In the genomic region with DNA sequence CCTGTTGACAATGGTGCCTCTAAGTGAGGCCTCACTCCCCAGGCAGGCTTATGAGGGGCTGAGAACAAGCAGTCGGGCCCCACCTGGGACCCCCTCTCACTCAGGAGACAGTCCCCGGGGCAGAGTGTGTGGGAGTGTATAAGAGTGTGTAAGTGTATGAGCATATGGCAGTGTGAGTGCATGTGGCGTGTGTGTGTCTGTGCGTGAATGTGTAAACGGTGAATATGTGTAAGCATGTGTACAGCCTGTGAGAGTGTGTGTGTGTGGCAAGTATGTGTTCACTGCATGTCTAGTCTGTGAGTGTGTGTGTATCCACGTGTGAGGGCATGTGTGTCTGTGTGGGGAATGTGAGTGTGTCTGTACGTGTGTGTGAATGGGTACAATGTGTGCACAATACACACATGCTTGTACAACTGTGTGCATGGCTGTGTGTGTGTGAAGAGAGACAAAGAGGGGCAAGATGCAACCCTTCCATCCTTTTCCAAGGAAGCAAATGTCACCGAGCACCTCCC, we compare ENCODE assay signal across 17 cellular contexts.
DNase-seq lines count a peak whose midpoint lies in the region; ATAC-seq, FAIRE-seq and TF ChIP-seq lines count a peak whose summit lies in the region.
"Had no signal": no experiment of that assay in that cellular context is flagged by ENCODE, and none has a peak within 500 bp of the region (broad histone marks: within the 10 kb centered on the region; RNA-seq: fewer than 3 reads in every experiment).

No MANE protein-coding gene starts in this region.

- WGBS in HepG2 (ENCODE audit: low lambda C conversion rate): 33% methylated on average over 8 of the region's 8 CpGs
- 78% methylated on average over 5 of the region's 8 CpGs for WGBS in right lobe of liver (ENCODE audit: insufficient coverage, low coverage, low lambda C conversion rate, missing lambda C conversion rate)
- WGBS in mesenchymal stem cell: 90% methylated on average over 8 of the region's 8 CpGs

- H4K8ac ChIP-seq in mesenchymal stem cell (ENCODE audit: low read length): no peak overlapping the region

- H2BK12ac ChIP-seq in mesenchymal stem cell (ENCODE audit: low read length in 2 of 2): no peak overlapping the region

- no peak overlapping the region for H2BK15ac ChIP-seq in mesenchymal stem cell (ENCODE audit: low read depth, poor library complexity, severe bottlenecking)

- no peaks in the 10 kb centered on the region for H3K36me3 ChIP-seq in HepG2 (replicated peaks in 1 of 2; ENCODE audit: control insufficient read depth in 1 of 2, insufficient read depth in 2 of 2, low read length in 2 of 2)
- no peaks in the 10 kb centered on the region for H3K36me3 ChIP-seq in right lobe of liver
- H3K36me3 ChIP-seq in mesenchymal stem cell (ENCODE audit: control insufficient read depth in 1 of 2, insufficient read depth in 2 of 2, low read depth in 1 of 2, low read length in 2 of 2): no peaks in the 10 kb centered on the region
- H3K36me3 ChIP-seq: BLaER1 had no signal

- H4K20me1 ChIP-seq in HepG2 (ENCODE audit: insufficient read depth, low read length): no peaks in the 10 kb centered on the region
- H4K20me1 ChIP-seq: BLaER1 had no signal

- no TSS peak for BruUV-seq in HepG2 (replicated peaks; lab: Mats Ljungman, UMichigan)

- no peak for TF ChIP-seq EP300 in HepG2 (IDR thresholded peaks at IDR 0.05; ENCODE audit: low read depth in 2 of 2, low read length in 2 of 2)
- TF ChIP-seq EP300 in HepG2 (CRISPR knock-in tag; IDR thresholded peaks at IDR 0.05; ENCODE audit: borderline replicate concordance): no peak

- H3K4me1 Mint-ChIP-seq in stimulated activated effector memory CD8-positive, alpha-beta T cell treated with anti-CD3 and anti-CD28 coated beads, Interleukin-12 subunit alpha, Interleukin-12 subunit beta, amount 100 ng/mL, for 72 hours: no peaks in the 10 kb centered on the region
- H3K4me1 Mint-ChIP-seq: CD8-positive, alpha-beta memory T cell had no signal

- POLR2A ChIA-PET in HepG2 (lab: Yijun Ruan, JAX): no interaction called here

- H3K14ac ChIP-seq in mesenchymal stem cell (ENCODE audit: low read length in 2 of 2): peak overlapping the region in 1 of 2 experiments; percentile 23

- no peak overlapping the region for H3K18ac ChIP-seq in mesenchymal stem cell (ENCODE audit: low read depth in 1 of 2, low read length in 2 of 2)

- H3K27me3 ChIP-seq in HepG2 (ENCODE audit: control insufficient read depth in 1 of 2, insufficient read depth in 2 of 2, low read length in 2 of 2): peaks cover 0 to 42% of the 10 kb centered on the region in 2 experiments; a peak in 4 of 5 replicates
- H3K27me3 ChIP-seq in right lobe of liver: no peaks in the 10 kb centered on the region
- peaks cover 21 to 36% of the 10 kb centered on the region in 2 experiments for H3K27me3 ChIP-seq in mesenchymal stem cell (ENCODE audit: control insufficient read depth in 1 of 2, insufficient read depth in 1 of 2, low read length in 2 of 2)
- H3K27me3 ChIP-seq: BLaER1 had no signal

- H3K23ac ChIP-seq in mesenchymal stem cell (ENCODE audit: low read length in 2 of 2): no peak overlapping the region

- TF ChIP-seq POLR2A in HepG2 (IDR thresholded peaks at IDR 0.05; ENCODE audit: insufficient read depth in 1 of 2, low read depth in 2 of 2, low read length in 2 of 2) (no peak), right lobe of liver (IDR thresholded peaks at IDR 0.05) (no peak)

- TF ChIP-seq RAD21 in HepG2 (CRISPR knock-in tag; IDR thresholded peaks at IDR 0.05): no peak

- no peak overlapping the region for H3K27ac ChIP-seq in HepG2 (ENCODE audit: extremely low read length, insufficient read depth, low read length)
- no peak overlapping the region for H3K27ac ChIP-seq in right lobe of liver
- H3K27ac ChIP-seq in mesenchymal stem cell (ENCODE audit: low read length, poor library complexity, severe bottlenecking): no peak overlapping the region
- H3K27ac ChIP-seq: BLaER1, GM23248 had no signal

- intact Hi-C loops in HepG2 (cut with micrococcal nuclease; ENCODE audit: unreplicated experiment) (no loop called here), right lobe of liver (cut with DNase I) (no loop called here)

- H2AFZ ChIP-seq in HepG2 (ENCODE audit: low read length) (no peak overlapping the region), mesenchymal stem cell (ENCODE audit: low read depth, low read length) (no peak overlapping the region)
- H2AFZ ChIP-seq: GM23248 had no signal

- no peaks in the 10 kb centered on the region for H3K9me3 ChIP-seq in HepG2 (ENCODE audit: low read length)
- H3K9me3 ChIP-seq in right lobe of liver: no peaks in the 10 kb centered on the region
- no peaks in the 10 kb centered on the region for H3K9me3 ChIP-seq in mesenchymal stem cell (ENCODE audit: control insufficient read depth, low read length)
- H3K9me3 ChIP-seq: BLaER1, Caco-2 had no signal

- H3K4me3 Mint-ChIP-seq in stimulated activated effector memory CD8-positive, alpha-beta T cell treated with anti-CD3 and anti-CD28 coated beads, Interleukin-12 subunit alpha, Interleukin-12 subunit beta, amount 100 ng/mL, for 72 hours: no peak overlapping the region
- H3K4me3 Mint-ChIP-seq: CD8-positive, alpha-beta memory T cell had no signal

- no peak for ATAC-seq in HepG2
- ATAC-seq in right lobe of liver: no peak
- ATAC-seq in stimulated activated effector memory CD8-positive, alpha-beta T cell treated with anti-CD3 and anti-CD28 coated beads, Interleukin-12 subunit alpha, Interleukin-12 subunit beta, amount 100 ng/mL, for 72 hours: peak; percentile 17
- ATAC-seq in HG03097 (IDR thresholded peaks at IDR 0.05; ENCODE audit: low FRiP score, unreplicated experiment): no peak

- FAIRE-seq in HepG2 (lab: Jason Lieb, UNC) (no peak), HTR-8/SVneo (lab: Jason Lieb, UNC) (peak; percentile 84)

- TF ChIP-seq CTCF in HepG2 (CRISPR knock-in tag; IDR thresholded peaks at IDR 0.05) (no peak), right lobe of liver (IDR thresholded peaks at IDR 0.05) (no peak)

- no peak overlapping the region for H3K9ac ChIP-seq in HepG2 (ENCODE audit: insufficient read depth, low read depth, low read length)
- H3K9ac ChIP-seq in mesenchymal stem cell (ENCODE audit: low read length): no peak overlapping the region
- H3K9ac ChIP-seq: BLaER1, GM23248 had no signal

- no peak overlapping the region for H2AK5ac ChIP-seq in mesenchymal stem cell (ENCODE audit: low read length, severe bottlenecking)

- H3K4me3 ChIP-seq in HepG2 (replicated peaks in 1 of 3; ENCODE audit: insufficient read depth in 1 of 3, low read depth in 2 of 3, low read length in 3 of 3) (no peak overlapping the region), right lobe of liver (no peak overlapping the region), mesenchymal stem cell (ENCODE audit: insufficient read depth in 1 of 2, low read depth in 1 of 2, low read length in 2 of 2) (no peak overlapping the region)
- H3K4me3 ChIP-seq: BLaER1, GM23248 had no signal

- no peak overlapping the region for H2BK120ac ChIP-seq in mesenchymal stem cell (ENCODE audit: low read depth, low read length)

- no peaks in the 10 kb centered on the region for H3K9me3 Mint-ChIP-seq in stimulated activated effector memory CD8-positive, alpha-beta T cell treated with anti-CD3 and anti-CD28 coated beads, Interleukin-12 subunit alpha, Interleukin-12 subunit beta, amount 100 ng/mL, for 72 hours
- H3K9me3 Mint-ChIP-seq: CD8-positive, alpha-beta memory T cell had no signal

- H3K4me2 ChIP-seq in HepG2 (ENCODE audit: low read depth, low read length): no peak overlapping the region
- no peak overlapping the region for H3K4me2 ChIP-seq in mesenchymal stem cell (ENCODE audit: low read length, poor library complexity, severe bottlenecking)
- H3K4me2 ChIP-seq: BLaER1 had no signal

- H3K27ac Mint-ChIP-seq in stimulated activated effector memory CD8-positive, alpha-beta T cell treated with anti-CD3 and anti-CD28 coated beads, Interleukin-12 subunit alpha, Interleukin-12 subunit beta, amount 100 ng/mL, for 72 hours: no peak overlapping the region
- H3K27ac Mint-ChIP-seq: CD8-positive, alpha-beta memory T cell had no signal

- no peaks in the 10 kb centered on the region for H3K4me1 ChIP-seq in HepG2 (ENCODE audit: insufficient read depth, low read length)
- H3K4me1 ChIP-seq in right lobe of liver: no peaks in the 10 kb centered on the region
- no peaks in the 10 kb centered on the region for H3K4me1 ChIP-seq in mesenchymal stem cell (ENCODE audit: control insufficient read depth, insufficient read depth, low read depth, low read length)
- H3K4me1 ChIP-seq: BLaER1, Caco-2 had no signal

- H3K79me1 ChIP-seq in mesenchymal stem cell (replicated peaks; ENCODE audit: low read length, poor library complexity, severe bottlenecking): no peaks in the 10 kb centered on the region

- H2BK5ac ChIP-seq in mesenchymal stem cell (ENCODE audit: low read depth, low read length, poor library complexity, severe bottlenecking): no peak overlapping the region

- no peak overlapping the region for H3K4ac ChIP-seq in mesenchymal stem cell (ENCODE audit: low read depth in 1 of 2, low read length in 2 of 2)

- CTCF ChIA-PET in HepG2 (lab: Yijun Ruan, JAX; ENCODE audit: low intra/inter-chr PET ratio, low total read pairs): no interaction called here

- DNase-seq in HepG2 (ENCODE audit: low spot score) (no peak), right lobe of liver (no peak), HTR-8/SVneo (ENCODE audit: insufficient read length, low spot score) (no peak), mesenchymal stem cell (no peak), mucosa of gallbladder (ENCODE audit: low spot score) (no peak)
- no peak for DNase-seq in stimulated activated effector memory CD8-positive, alpha-beta T cell treated with anti-CD3 and anti-CD28 coated beads, Interleukin-12 subunit alpha, Interleukin-12 subunit beta, amount 100 ng/mL, for 72 hours (ENCODE audit: low spot score in 2 of 2)
- no peak for DNase-seq in activated CD4-positive, alpha-beta T cell treated with anti-CD3 and anti-CD28 coated beads for 4 hours
- DNase-seq: 8988T; AML-193; Caco-2; CD8-positive, alpha-beta memory T cell; DND-41; GDM1; GM23248; H7 had no signal

- in situ Hi-C loops in HepG2 (cut with HindIII; ENCODE audit: extremely low pct_ligation_motif_present, low pct_unique_long_range_greater_than_20kb): no loop called here

- H3K36me3 Mint-ChIP-seq in stimulated activated effector memory CD8-positive, alpha-beta T cell treated with anti-CD3 and anti-CD28 coated beads, Interleukin-12 subunit alpha, Interleukin-12 subunit beta, amount 100 ng/mL, for 72 hours: no peaks in the 10 kb centered on the region
- H3K36me3 Mint-ChIP-seq: CD8-positive, alpha-beta memory T cell had no signal

- peak overlapping the region; percentile 22 for H4K91ac ChIP-seq in mesenchymal stem cell (ENCODE audit: low read length)

- H3K79me2 ChIP-seq in HepG2 (ENCODE audit: insufficient read depth, low read length): no peaks in the 10 kb centered on the region

TF ChIP-seq in HepG2, 621 proteins besides CTCF, POLR2A, EP300 and RAD21 (continues in another document):
- TF ChIP-seq YEATS4 (CRISPR knock-in tag; IDR thresholded peaks at IDR 0.05; ENCODE audit: borderline replicate concordance): no peak
